Comparison of ENCODE assay signal across 8 cellular contexts in the genomic region with DNA sequence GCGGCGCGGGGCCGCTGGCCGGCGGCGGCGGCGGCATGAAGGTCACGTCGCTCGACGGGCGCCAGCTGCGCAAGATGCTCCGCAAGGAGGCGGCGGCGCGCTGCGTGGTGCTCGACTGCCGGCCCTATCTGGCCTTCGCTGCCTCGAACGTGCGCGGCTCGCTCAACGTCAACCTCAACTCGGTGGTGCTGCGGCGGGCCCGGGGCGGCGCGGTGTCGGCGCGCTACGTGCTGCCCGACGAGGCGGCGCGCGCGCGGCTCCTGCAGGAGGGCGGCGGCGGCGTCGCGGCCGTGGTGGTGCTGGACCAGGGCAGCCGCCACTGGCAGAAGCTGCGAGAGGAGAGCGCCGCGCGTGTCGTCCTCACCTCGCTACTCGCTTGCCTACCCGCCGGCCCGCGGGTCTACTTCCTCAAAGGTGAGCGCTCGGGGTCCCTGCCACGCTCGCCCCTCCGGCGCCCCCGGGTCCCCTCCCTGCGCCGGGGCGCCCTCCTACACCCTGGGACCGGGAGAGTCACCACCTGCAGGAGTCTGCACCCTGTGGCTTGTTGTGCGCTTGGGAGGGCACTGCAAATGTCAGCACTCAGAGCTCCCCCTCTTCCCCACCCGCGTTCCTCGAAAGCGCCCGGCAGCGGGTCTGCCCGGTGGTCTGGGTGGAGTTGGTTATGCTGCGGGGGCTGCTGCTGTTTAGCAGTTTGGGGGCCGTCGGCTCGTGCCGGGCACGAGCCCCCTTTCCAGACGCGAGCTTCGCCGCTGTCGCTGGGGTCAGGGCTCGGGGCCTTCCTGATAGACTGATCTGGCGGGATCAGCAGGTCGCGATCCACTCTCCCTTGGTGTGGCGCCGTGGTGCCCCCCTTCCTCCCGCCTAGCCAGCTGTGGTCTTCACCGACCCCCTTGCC. TPM values are rescaled to one million over a fixed set of nuclear protein-coding genes. Genes with fewer than 3 reads are reported as not detected.
DNase-seq lines count a peak whose midpoint lies in the region; ATAC-seq, FAIRE-seq and TF ChIP-seq lines count a peak whose summit lies in the region.

No MANE protein-coding gene starts in this region.

- DNase-seq in GM12892 (ENCODE audit: insufficient read length), result no peak
- peak; percentile 51 for DNase-seq in HEK293T (ENCODE audit: extremely low spot score)
- peak; percentile 20 for DNase-seq in NCI-H1092 treated with DMSO at 0.1 percent for 48 hours (lab: John Stamatoyannopoulos, UW)
- peak; percentile 65 for DNase-seq in activated CD8-positive, alpha-beta memory T cell treated with anti-CD3 and anti-CD28 coated beads, Interleukin-2, amount 50 U/mL, for 4 hours
- no peak for DNase-seq in epithelial cell of proximal tubule (ENCODE audit: low read depth)
- DNase-seq in naive thymus-derived CD4-positive, alpha-beta T cell, result peak in 8 of 9 donors; percentile 57 to 73 (median 68)
- DNase-seq in tibial nerve (ENCODE audit: low spot score in 2 of 2), result peak in 1 of 2 donors; percentile 20
- DNase-seq in HuH-7 (ENCODE audit: low spot score), result no peak

- intact Hi-C loops in naive thymus-derived CD4-positive, alpha-beta T cell (cut with micrococcal nuclease), result loop anchor here (5.0 to 10.0 kb wide), 5 partner anchors 361 to 1949 kb away; a partner anchor contains a TSS

- H3K4me1 Mint-ChIP-seq in naive thymus-derived CD4-positive, alpha-beta T cell, result peaks cover 51 to 65% (median 58%) of the 10 kb centered on the region in 7 donors

- peaks cover 0 to 26% (median 0%) of the 10 kb centered on the region in 5 donors for H3K36me3 Mint-ChIP-seq in naive thymus-derived CD4-positive, alpha-beta T cell

- H3K9me3 ChIP-seq in naive thymus-derived CD4-positive, alpha-beta T cell (ENCODE audit: control insufficient read depth in 2 of 3, low read length in 3 of 3), result no peaks in the 10 kb centered on the region
- H3K9me3 ChIP-seq in tibial nerve, result no peaks in the 10 kb centered on the region

- POLR2A ChIA-PET in HEK293T (lab: Yijun Ruan, JAX), result interaction anchor here (1.1 kb wide), 1 partner anchor 11 kb away, joined by 4 read pairs; no protein-coding TSS in a partner anchor
- POLR2A ChIA-PET in naive thymus-derived CD4-positive, alpha-beta T cell (lab: Charles Lee), result interaction anchor here (0.9 to 4.1 kb wide), 5 partner anchors 9 to 193 kb away, joined by 3 to 21 read pairs (median 3); a partner anchor contains a TSS

- TF ChIP-seq CTCF in epithelial cell of proximal tubule (conservative IDR thresholded peaks at IDR 0.05; ENCODE audit: low read depth, low read length) (no peak), tibial nerve (IDR thresholded peaks at IDR 0.05) (peak in 1 of 5 experiments; percentile 14)

- no peak for TF ChIP-seq POLR2A in GM12892 (IDR thresholded peaks at IDR 0.05; ENCODE audit: low read depth, low read length)
- no peak for TF ChIP-seq POLR2A in tibial nerve (IDR thresholded peaks at IDR 0.05)

- CTCF ChIA-PET in HEK293T (lab: Yijun Ruan, JAX), result interaction anchor here (0.9 to 1.0 kb wide), 2 partner anchors 143 to 144 kb away, joined by 3 to 4 read pairs; no protein-coding TSS in a partner anchor
- CTCF ChIA-PET in naive thymus-derived CD4-positive, alpha-beta T cell (lab: Charles Lee), result interaction anchor here (0.6 to 1.6 kb wide), 5 partner anchors 14 to 424 kb away, joined by 3 to 4 read pairs (median 3); no protein-coding TSS in a partner anchor

- no peaks in the 10 kb centered on the region for H3K36me3 ChIP-seq in naive thymus-derived CD4-positive, alpha-beta T cell (ENCODE audit: control insufficient read depth in 2 of 3, insufficient read depth in 3 of 3, low read length in 3 of 3)
- H3K36me3 ChIP-seq in tibial nerve, result no peaks in the 10 kb centered on the region

- 6 to 18% methylated on average over 23 to 58 of the region's 107 CpGs for WGBS in tibial nerve, 2 donors

- H3K4me3 ChIP-seq in epithelial cell of proximal tubule (ENCODE audit: low read depth, low read length), result peak overlapping the region; percentile 97
- peak overlapping the region; percentile 77 for H3K4me3 ChIP-seq in naive thymus-derived CD4-positive, alpha-beta T cell (ENCODE audit: low read length)
- H3K4me3 ChIP-seq in tibial nerve, result peak overlapping the region; percentile 63 to 93 (median 73)

- ATAC-seq in naive thymus-derived CD4-positive, alpha-beta T cell, result peak; percentile 49

- H3K27me3 Mint-ChIP-seq in naive thymus-derived CD4-positive, alpha-beta T cell, result peaks cover 0 to 3% (median 0%) of the 10 kb centered on the region in 5 donors

- no peaks in the 10 kb centered on the region for H3K9me3 Mint-ChIP-seq in naive thymus-derived CD4-positive, alpha-beta T cell

- H3K27me3 ChIP-seq in naive thymus-derived CD4-positive, alpha-beta T cell (ENCODE audit: control insufficient read depth in 2 of 2, insufficient read depth in 2 of 2, low read length in 2 of 2), result no peaks in the 10 kb centered on the region
- no peaks in the 10 kb centered on the region for H3K27me3 ChIP-seq in tibial nerve

- H3K27ac Mint-ChIP-seq in naive thymus-derived CD4-positive, alpha-beta T cell, result peak overlapping the region in 8 of 9 donors; percentile 22 to 94 (median 80)

- no peak for TF ChIP-seq EP300 in tibial nerve (IDR thresholded peaks at IDR 0.05)

- H3K27ac ChIP-seq in naive thymus-derived CD4-positive, alpha-beta T cell (ENCODE audit: low read depth, low read length), result peak overlapping the region; percentile 71
- H3K27ac ChIP-seq in tibial nerve, result peak overlapping the region in 3 of 4 donors; percentile 36 to 95 (median 88)

- H3K4me3 Mint-ChIP-seq in naive thymus-derived CD4-positive, alpha-beta T cell, result peak overlapping the region; percentile 80 to 97 (median 89)

- H3K4me1 ChIP-seq in naive thymus-derived CD4-positive, alpha-beta T cell (ENCODE audit: control insufficient read depth in 2 of 2, insufficient read depth in 2 of 2, low read length in 2 of 2), result peaks cover 39 to 51% of the 10 kb centered on the region in 2 donors
- H3K4me1 ChIP-seq in tibial nerve, result peaks cover 0 to 71% (median 50%) of the 10 kb centered on the region in 4 donors

- FAIRE-seq in GM12892 (lab: Jason Lieb, UNC), result peak; percentile 76

TF ChIP-seq in HEK293T, 16 proteins besides CTCF, POLR2A, EP300 and RAD21:
- TF ChIP-seq HDGF (IDR thresholded peaks at IDR 0.05; ENCODE audit: borderline replicate concordance), result no peak
- peak; percentile 5; the same call in 1 of the 2 replicates for TF ChIP-seq ARNT (IDR thresholded peaks at IDR 0.05)
- no peak for TF ChIP-seq LEF1 (IDR thresholded peaks at IDR 0.05; ENCODE audit: borderline replicate concordance)
- no peak for TF ChIP-seq SUZ12 (IDR thresholded peaks at IDR 0.05)
TF ChIP-seq in HEK293T: peak in this region for 1.

RNA-seq across cellular contexts. Expression of a gene that starts 0.6 kb away (rescaled TPM):
- polyA plus RNA-seq in GM12892 (2012; ENCODE audit: missing spikeins), result 59.6 TPM
- total RNA-seq in epithelial cell of proximal tubule, result 57.6 and 76.2 TPM in 2 replicates
- total RNA-seq in naive thymus-derived CD4-positive, alpha-beta T cell, result 10 to 100 TPM in 3 of 5 experiments, under 1 TPM in 2; 0.38 to 57.2 (median 35.7) TPM
- polyA plus RNA-seq in naive thymus-derived CD4-positive, alpha-beta T cell, result under 1 TPM; 0.17 to 0.23 TPM
- total RNA-seq in tibial nerve, result 10 to 100 TPM; 12.4 to 27.9 (median 23.6) TPM

Comparison
In these comparisons a context has a peak if more than half of its experiments do, and no peak if none do; other contexts are left out.
1. DNase-seq: peak in HEK293T (single experiment), NCI-H1092 treated with DMSO at 0.1 percent for 48 hours (single experiment), activated CD8-positive, alpha-beta memory T cell treated with anti-CD3 and anti-CD28 coated beads, Interleukin-2, amount 50 U/mL, for 4 hours (single experiment) and naive thymus-derived CD4-positive, alpha-beta T cell (8 of 9); none in GM12892 (single experiment), epithelial cell of proximal tubule (single experiment) and HuH-7 (single experiment).
2. Peak in every context shown above with its lines, with median percentiles within 50 percentile points of each other: H3K4me3 ChIP-seq.